In the genomic region with DNA sequence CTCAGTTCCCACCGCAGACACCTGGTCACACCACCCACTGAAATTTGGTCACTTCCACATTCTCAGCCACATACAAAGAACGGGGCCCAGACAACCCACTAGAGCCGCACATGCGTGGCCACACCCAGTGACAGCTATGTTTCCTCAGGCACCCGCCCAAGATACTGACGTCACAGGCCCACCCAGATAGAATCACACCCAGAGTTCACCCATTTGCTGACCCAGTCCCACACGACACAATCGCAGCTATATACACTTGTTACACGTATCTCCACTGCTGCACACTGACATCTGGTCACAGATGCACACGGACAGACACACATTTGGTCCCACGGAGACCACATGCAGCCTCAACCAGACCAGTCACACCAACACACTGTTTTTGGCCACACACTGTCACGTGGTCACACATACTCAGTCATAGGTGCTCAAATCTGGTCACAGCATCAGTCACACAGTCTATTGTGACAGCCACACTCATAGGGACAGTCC, we compare ENCODE assay signal across 1 cellular context.
TF ChIP-seq lines count a peak whose summit lies in the region.

No MANE protein-coding gene starts in this region.

TF ChIP-seq in GM12878, 131 proteins besides CTCF, POLR2A, EP300 and RAD21 (continued from another document and continues in another):
- TF ChIP-seq ZBTB40 (IDR thresholded peaks at IDR 0.05; ENCODE audit: borderline replicate concordance), result no peak
- no peak for TF ChIP-seq EGR1 (IDR thresholded peaks at IDR 0.05; ENCODE audit: borderline replicate concordance in 1 of 2, low read depth in 2 of 2, low read length in 2 of 2)
- TF ChIP-seq LARP7 (IDR thresholded peaks at IDR 0.05), result no peak
- no peak for TF ChIP-seq CBX5 (IDR thresholded peaks at IDR 0.05; ENCODE audit: low read depth)
- TF ChIP-seq SP1 (IDR thresholded peaks at IDR 0.05; ENCODE audit: low read depth, low read length), result peak; percentile 39
- TF ChIP-seq SMAD5 (IDR thresholded peaks at IDR 0.05; ENCODE audit: low read depth), result no peak
- no peak for TF ChIP-seq E2F4 (IDR thresholded peaks at IDR 0.05; ENCODE audit: low read depth, low read length)
- no peak for TF ChIP-seq SMC3 (IDR thresholded peaks at IDR 0.05; ENCODE audit: borderline replicate concordance, low read length)
- no peak for TF ChIP-seq HDAC2 (IDR thresholded peaks at IDR 0.05)
- no peak for TF ChIP-seq EED (IDR thresholded peaks at IDR 0.05; ENCODE audit: low read depth)
- TF ChIP-seq CREM (IDR thresholded peaks at IDR 0.05; ENCODE audit: low read depth), result peak; percentile 83
- no peak for TF ChIP-seq ZNF217 (IDR thresholded peaks at IDR 0.05)
- TF ChIP-seq STAT3 (IDR thresholded peaks at IDR 0.05; ENCODE audit: low read depth, low read length), result no peak
- no peak for TF ChIP-seq ZNF274 (IDR thresholded peaks at IDR 0.05; ENCODE audit: insufficient read depth, insufficient read length)
- no peak for TF ChIP-seq YBX1 (IDR thresholded peaks at IDR 0.05)
- TF ChIP-seq KAT2A (conservative IDR thresholded peaks at IDR 0.05; ENCODE audit: control insufficient read depth, low read depth, low read length), result no peak
- TF ChIP-seq, protein P1, sequence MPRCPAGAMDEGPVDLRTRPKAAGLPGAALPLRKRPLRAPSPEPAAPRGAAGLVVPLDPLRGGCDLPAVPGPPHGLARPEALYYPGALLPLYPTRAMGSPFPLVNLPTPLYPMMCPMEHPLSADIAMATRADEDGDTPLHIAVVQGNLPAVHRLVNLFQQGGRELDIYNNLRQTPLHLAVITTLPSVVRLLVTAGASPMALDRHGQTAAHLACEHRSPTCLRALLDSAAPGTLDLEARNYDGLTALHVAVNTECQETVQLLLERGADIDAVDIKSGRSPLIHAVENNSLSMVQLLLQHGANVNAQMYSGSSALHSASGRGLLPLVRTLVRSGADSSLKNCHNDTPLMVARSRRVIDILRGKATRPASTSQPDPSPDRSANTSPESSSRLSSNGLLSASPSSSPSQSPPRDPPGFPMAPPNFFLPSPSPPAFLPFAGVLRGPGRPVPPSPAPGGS (IDR thresholded peaks at IDR 0.05; ENCODE audit: borderline replicate concordance, insufficient read depth, low read depth, low read length, poor library complexity, severe bottlenecking), result peak; percentile 80
- TF ChIP-seq POLR2AphosphoS5 (IDR thresholded peaks at IDR 0.05; ENCODE audit: low read length), result no peak
- no peak for TF ChIP-seq NFIC (IDR thresholded peaks at IDR 0.05; ENCODE audit: low read depth, low read length)
- TF ChIP-seq BACH1 (IDR thresholded peaks at IDR 0.05; ENCODE audit: borderline replicate concordance), result no peak
- TF ChIP-seq PRDM15 (CRISPR knock-in tag; IDR thresholded peaks at IDR 0.05), result no peak
- no peak for TF ChIP-seq TCF7 (IDR thresholded peaks at IDR 0.05; ENCODE audit: borderline replicate concordance)
- TF ChIP-seq ZNF24 (IDR thresholded peaks at IDR 0.05), result no peak
- TF ChIP-seq DPF2 (IDR thresholded peaks at IDR 0.05), result 0 out of 2 replicates have a peak, but pooled peaks have one; percentile 64
- TF ChIP-seq MTA3 (IDR thresholded peaks at IDR 0.05; ENCODE audit: borderline replicate concordance, low read length), result no peak
- no peak for TF ChIP-seq ZBTB11 (CRISPR knock-in tag; IDR thresholded peaks at IDR 0.05)
- TF ChIP-seq ZZZ3 (IDR thresholded peaks at IDR 0.05; ENCODE audit: control insufficient read depth, insufficient read length, low read depth), result no peak
- TF ChIP-seq, protein P2, sequence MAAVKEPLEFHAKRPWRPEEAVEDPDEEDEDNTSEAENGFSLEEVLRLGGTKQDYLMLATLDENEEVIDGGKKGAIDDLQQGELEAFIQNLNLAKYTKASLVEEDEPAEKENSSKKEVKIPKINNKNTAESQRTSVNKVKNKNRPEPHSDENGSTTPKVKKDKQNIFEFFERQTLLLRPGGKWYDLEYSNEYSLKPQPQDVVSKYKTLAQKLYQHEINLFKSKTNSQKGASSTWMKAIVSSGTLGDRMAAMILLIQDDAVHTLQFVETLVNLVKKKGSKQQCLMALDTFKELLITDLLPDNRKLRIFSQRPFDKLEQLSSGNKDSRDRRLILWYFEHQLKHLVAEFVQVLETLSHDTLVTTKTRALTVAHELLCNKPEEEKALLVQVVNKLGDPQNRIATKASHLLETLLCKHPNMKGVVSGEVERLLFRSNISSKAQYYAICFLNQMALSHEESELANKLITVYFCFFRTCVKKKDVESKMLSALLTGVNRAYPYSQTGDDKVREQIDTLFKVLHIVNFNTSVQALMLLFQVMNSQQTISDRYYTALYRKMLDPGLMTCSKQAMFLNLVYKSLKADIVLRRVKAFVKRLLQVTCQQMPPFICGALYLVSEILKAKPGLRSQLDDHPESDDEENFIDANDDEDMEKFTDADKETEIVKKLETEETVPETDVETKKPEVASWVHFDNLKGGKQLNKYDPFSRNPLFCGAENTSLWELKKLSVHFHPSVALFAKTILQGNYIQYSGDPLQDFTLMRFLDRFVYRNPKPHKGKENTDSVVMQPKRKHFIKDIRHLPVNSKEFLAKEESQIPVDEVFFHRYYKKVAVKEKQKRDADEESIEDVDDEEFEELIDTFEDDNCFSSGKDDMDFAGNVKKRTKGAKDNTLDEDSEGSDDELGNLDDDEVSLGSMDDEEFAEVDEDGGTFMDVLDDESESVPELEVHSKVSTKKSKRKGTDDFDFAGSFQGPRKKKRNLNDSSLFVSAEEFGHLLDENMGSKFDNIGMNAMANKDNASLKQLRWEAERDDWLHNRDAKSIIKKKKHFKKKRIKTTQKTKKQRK (IDR thresholded peaks at IDR 0.05; ENCODE audit: low read depth, low read length), result no peak
- no peak for TF ChIP-seq YY1 (IDR thresholded peaks at IDR 0.05; ENCODE audit: low read depth, low read length)
- no peak for TF ChIP-seq TAF1 (IDR thresholded peaks at IDR 0.05; ENCODE audit: borderline replicate concordance, low read depth, low read length)
- no peak for TF ChIP-seq WRNIP1 (IDR thresholded peaks at IDR 0.05; ENCODE audit: borderline replicate concordance, low read depth, low read length)
- TF ChIP-seq SUZ12 (IDR thresholded peaks at IDR 0.05; ENCODE audit: unreplicated experiment), result no peak
- TF ChIP-seq PAX5 (IDR thresholded peaks at IDR 0.05; ENCODE audit: borderline replicate concordance, low read depth, low read length), result peak; percentile 63; the same call in 1 of the 2 replicates
- no peak for TF ChIP-seq ETV6 (conservative IDR thresholded peaks at IDR 0.05 in 1 of 2, IDR thresholded peaks at IDR 0.05 in 1 of 2; ENCODE audit: borderline replicate concordance in 1 of 2, low read depth in 1 of 2)
- TF ChIP-seq SIN3A (IDR thresholded peaks at IDR 0.05; ENCODE audit: low read depth, low read length), result no peak
- no peak for TF ChIP-seq RELA (IDR thresholded peaks at IDR 0.05; ENCODE audit: borderline replicate concordance, partially characterized antibody)
- TF ChIP-seq, protein P3, sequence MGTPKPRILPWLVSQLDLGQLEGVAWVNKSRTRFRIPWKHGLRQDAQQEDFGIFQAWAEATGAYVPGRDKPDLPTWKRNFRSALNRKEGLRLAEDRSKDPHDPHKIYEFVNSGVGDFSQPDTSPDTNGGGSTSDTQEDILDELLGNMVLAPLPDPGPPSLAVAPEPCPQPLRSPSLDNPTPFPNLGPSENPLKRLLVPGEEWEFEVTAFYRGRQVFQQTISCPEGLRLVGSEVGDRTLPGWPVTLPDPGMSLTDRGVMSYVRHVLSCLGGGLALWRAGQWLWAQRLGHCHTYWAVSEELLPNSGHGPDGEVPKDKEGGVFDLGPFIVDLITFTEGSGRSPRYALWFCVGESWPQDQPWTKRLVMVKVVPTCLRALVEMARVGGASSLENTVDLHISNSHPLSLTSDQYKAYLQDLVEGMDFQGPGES (IDR thresholded peaks at IDR 0.05), result no peak
- TF ChIP-seq RB1 (IDR thresholded peaks at IDR 0.05; ENCODE audit: borderline replicate concordance), result no peak
- TF ChIP-seq GATAD2B (conservative IDR thresholded peaks at IDR 0.05; ENCODE audit: low read depth), result no peak
- peak; percentile 37; the same call in 1 of the 2 replicates for TF ChIP-seq CBFB (IDR thresholded peaks at IDR 0.05; ENCODE audit: low read depth)
- TF ChIP-seq RAD51 (IDR thresholded peaks at IDR 0.05), result peak; percentile 75
- 0 out of 2 replicates have a peak, but pooled peaks have one; percentile 61 for TF ChIP-seq SMARCA5 (IDR thresholded peaks at IDR 0.05)
- TF ChIP-seq SUPT20H (IDR thresholded peaks at IDR 0.05; ENCODE audit: borderline replicate concordance, control insufficient read depth, low read depth, low read length), result no peak
- no peak for TF ChIP-seq IKZF1 (conservative IDR thresholded peaks at IDR 0.05)
- TF ChIP-seq MYB (IDR thresholded peaks at IDR 0.05; ENCODE audit: borderline replicate concordance, low read depth, low read length), result no peak
- no peak for TF ChIP-seq FOXK2 (IDR thresholded peaks at IDR 0.05)
